ENCODE assay signal across 28 cellular contexts in genomic region chr20:29452186-29452585, GRCh38.
"Had no signal": no experiment of that assay in that cellular context is flagged by ENCODE, and none has a peak within 500 bp of the region (broad histone marks: within the 10 kb centered on the region; RNA-seq: fewer than 3 reads in every experiment).

No MANE protein-coding gene starts in this region.

- H3K27me3 Mint-ChIP-seq: stimulated activated naive B cell treated with anti-CD40 and anti-IgM and Interleukin-4, amounts not matched to agents 10 μg/mL and 1 μg/mL and 100 μg/mL, for 72 hours had no signal

- H3K4me3 Mint-ChIP-seq: naive thymus-derived CD8-positive, alpha-beta T cell; nephron; neural crest cell; stimulated activated naive B cell treated with anti-CD40 and anti-IgM and Interleukin-4, amounts not matched to agents 10 μg/mL and 1 μg/mL and 100 μg/mL, for 72 hours had no signal

- H3K4me3 ChIP-seq: left lung, lung, pancreas, prostate gland, skin epidermis, stomach, testis, thyroid gland, transverse colon, uterus had no signal

- H3K27me3 ChIP-seq: pancreas, testis, thyroid gland, transverse colon, uterus had no signal

- H3K4me1 ChIP-seq: left lung, pancreas, prostate gland, stomach, testis, thyroid gland, transverse colon, uterus had no signal

- ATAC-seq: left colon; left lung; naive thymus-derived CD8-positive, alpha-beta T cell; pancreas; sciatic nerve; stimulated activated naive B cell treated with anti-CD40 and anti-IgM and Interleukin-4, amounts not matched to agents 10 μg/mL and 1 μg/mL and 100 μg/mL, for 72 hours; stimulated activated naive CD8-positive, alpha-beta T cell treated with anti-CD3 and anti-CD28 coated beads, Interleukin-15, Interleukin-2, amounts not matched to agents 100 U/mL and 50 U/mL, for 24 hours had no signal

- H3K9me3 ChIP-seq: pancreas, prostate gland, testis, thyroid gland, transverse colon, uterus had no signal

- H3K36me3 Mint-ChIP-seq: naive thymus-derived CD8-positive, alpha-beta T cell; stimulated activated naive B cell treated with anti-CD40 and anti-IgM and Interleukin-4, amounts not matched to agents 10 μg/mL and 1 μg/mL and 100 μg/mL, for 72 hours had no signal

- H3K27ac Mint-ChIP-seq: naive thymus-derived CD8-positive, alpha-beta T cell; nephron; stimulated activated naive B cell treated with anti-CD40 and anti-IgM and Interleukin-4, amounts not matched to agents 10 μg/mL and 1 μg/mL and 100 μg/mL, for 72 hours had no signal

- H3K36me3 ChIP-seq: left lung, pancreas, prostate gland, stomach, thyroid gland, transverse colon, uterus had no signal

- H3K27ac ChIP-seq: left lung, pancreas, prostate gland, skin epidermis, stomach, testis, thyroid gland, transverse colon, uterus had no signal

- DNase-seq: hippocampal formation; kidney; left colon; left lung; midbrain; naive thymus-derived CD8-positive, alpha-beta T cell; nucleus accumbens; pancreas; posterior cingulate gyrus; retina; right cardiac atrium; stimulated activated CD4-positive, alpha-beta T cell treated with anti-CD3 and anti-CD28 coated beads, Interleukin-12 subunit alpha, Interleukin-12 subunit beta, amount 100 ng/mL, for 4 hours; stimulated activated CD4-positive, alpha-beta T cell treated with anti-CD3 and anti-CD28 coated beads, Interleukin-15, amount 100 ng/mL, for 24 hours; stimulated activated CD4-positive, alpha-beta T cell treated with anti-CD3 and anti-CD28 coated beads, Interleukin-2, amount 100 ng/mL, for 24 hours; stimulated activated CD4-positive, alpha-beta T cell treated with anti-CD3 and anti-CD28 coated beads, Interleukin-4, amount 100 ng/mL, for 1 hour; stimulated activated naive B cell treated with anti-CD40 and anti-IgM and Interleukin-4, amounts not matched to agents 10 μg/mL and 1 μg/mL and 100 μg/mL, for 72 hours; stimulated activated naive CD8-positive, alpha-beta T cell treated with anti-CD3 and anti-CD28 coated beads, Interleukin-15, Interleukin-2, amounts not matched to agents 100 U/mL and 50 U/mL, for 24 hours; stomach; testis; thyroid gland; transverse colon; uterus had no signal

- H3K4me1 Mint-ChIP-seq: naive thymus-derived CD8-positive, alpha-beta T cell; nephron; neural crest cell; stimulated activated naive B cell treated with anti-CD40 and anti-IgM and Interleukin-4, amounts not matched to agents 10 μg/mL and 1 μg/mL and 100 μg/mL, for 72 hours had no signal
